Comparison of ENCODE assay signal across 7 cellular contexts in the genomic region with DNA sequence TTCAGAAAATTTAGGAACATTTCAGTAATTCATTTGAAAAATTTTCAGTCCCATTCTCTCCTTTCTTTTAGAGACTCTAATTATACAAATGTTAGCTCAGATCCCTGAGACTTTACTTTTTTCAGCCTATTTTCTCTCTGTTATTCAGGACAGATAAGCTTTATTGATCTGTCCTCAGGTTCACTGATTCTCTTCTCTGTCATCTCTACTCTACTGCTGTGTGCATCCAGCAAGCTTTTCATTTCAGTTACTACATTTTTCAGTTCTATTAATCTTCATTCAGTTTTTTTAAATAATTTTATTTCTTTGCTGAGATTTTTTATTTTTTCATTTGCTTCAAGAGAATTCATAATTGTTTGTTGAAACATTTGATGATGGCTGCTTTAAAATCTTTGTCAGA.
"Had no signal": no experiment of that assay in that cellular context is flagged by ENCODE, and none has a peak within 500 bp of the region (broad histone marks: within the 10 kb centered on the region; RNA-seq: fewer than 3 reads in every experiment).

No MANE protein-coding gene starts in this region.

- H3K9ac ChIP-seq: KMS-11 had no signal

- H3K4me2 ChIP-seq: KMS-11 had no signal

- DNase-seq: IMR-90, KBM-7, KG1 had no signal

- H3K4me3 ChIP-seq: K562 had no signal

- H3K27ac ChIP-seq: HL-60, KMS-11 had no signal

- FAIRE-seq: HTR-8/SVneo, K562 had no signal
